ENCODE assay signal across 14 cellular contexts in the genomic region with DNA sequence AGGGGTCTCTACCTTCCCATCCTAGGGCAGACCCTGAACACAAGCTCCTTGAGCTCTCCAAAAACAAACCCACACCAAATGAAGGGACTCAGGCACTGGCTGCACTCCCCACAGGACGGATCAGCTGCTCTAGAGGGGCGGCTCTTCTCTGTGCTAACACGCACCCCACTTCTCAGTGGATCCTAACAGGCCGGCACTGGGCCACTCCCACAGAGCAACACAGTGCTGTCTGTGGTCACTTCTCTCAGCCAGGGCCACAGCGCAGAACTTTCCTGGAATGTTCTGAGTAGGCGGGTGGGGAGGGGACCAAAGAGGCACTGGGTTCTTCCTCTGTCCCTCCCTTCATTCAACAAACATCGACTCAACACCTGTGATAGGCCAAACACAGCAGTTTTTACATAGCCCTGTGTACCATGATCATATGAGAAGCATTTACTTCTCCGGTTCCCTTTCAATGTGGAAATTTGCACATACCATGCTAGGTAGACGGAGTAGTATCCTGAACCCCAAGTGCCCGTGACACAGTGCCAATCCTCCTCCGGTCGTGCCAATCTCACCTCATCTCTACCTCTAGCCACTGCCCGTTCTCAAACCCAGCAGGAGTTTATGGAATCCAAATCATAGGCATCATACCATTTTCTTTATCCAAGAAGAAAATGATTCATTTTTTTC.
DNase-seq lines count a peak whose midpoint lies in the region; ATAC-seq and TF ChIP-seq lines count a peak whose summit lies in the region.
"Had no signal": no experiment of that assay in that cellular context is flagged by ENCODE, and none has a peak within 500 bp of the region (broad histone marks: within the 10 kb centered on the region; RNA-seq: fewer than 3 reads in every experiment).

No MANE protein-coding gene starts in this region.

- TF ChIP-seq POLR2A in thyroid gland (IDR thresholded peaks at IDR 0.05) = no peak

- peaks cover 7% of the 10 kb centered on the region for H3K4me1 Mint-ChIP-seq in stimulated activated effector memory CD8-positive, alpha-beta T cell treated with anti-CD3 and anti-CD28 coated beads, Interleukin-12 subunit alpha, Interleukin-12 subunit beta, amount 100 ng/mL, for 72 hours

- WGBS in thyroid gland, 2 donors = 89 to 96% methylated on average over 12 to 13 of the region's 13 CpGs

- H3K9ac ChIP-seq in BLaER1 treated with 17β-estradiol and CSF1 and Interleukin-3, amounts not matched to agents 10 nM and 100 nM = peak overlapping the region in 3 of 11 experiments; percentile 6 to 70 (median 17); a peak in 3 of 22 replicates

- H3K36me3 Mint-ChIP-seq in stimulated activated effector memory CD8-positive, alpha-beta T cell treated with anti-CD3 and anti-CD28 coated beads, Interleukin-12 subunit alpha, Interleukin-12 subunit beta, amount 100 ng/mL, for 72 hours = peaks cover 48% of the 10 kb centered on the region

- peak overlapping the region; percentile 18 for H3K27ac Mint-ChIP-seq in stimulated activated effector memory CD8-positive, alpha-beta T cell treated with anti-CD3 and anti-CD28 coated beads, Interleukin-12 subunit alpha, Interleukin-12 subunit beta, amount 100 ng/mL, for 72 hours
- H3K27ac Mint-ChIP-seq: CD8-positive, alpha-beta T cell had no signal

- intact Hi-C loops in thyroid gland (cut with DNase I) = loop anchor here (10.0 kb wide), 1 partner anchor 182 kb away; no protein-coding TSS in a partner anchor

- H4K20me1 ChIP-seq in BLaER1 treated with 17β-estradiol and CSF1 and Interleukin-3, amounts not matched to agents 10 nM and 100 nM = peaks cover 0 to 100% (median 87%) of the 10 kb centered on the region in 11 experiments; a peak in 19 of 22 replicates

- H3K4me3 ChIP-seq in BLaER1 treated with 17β-estradiol and CSF1 and Interleukin-3, amounts not matched to agents 10 nM and 100 nM = no peak overlapping the region
- H3K4me3 ChIP-seq in thyroid gland (replicated peaks in 1 of 3) = no peak overlapping the region
- H3K4me3 ChIP-seq: lower lobe of right lung had no signal

- no peaks in the 10 kb centered on the region for H3K9me3 Mint-ChIP-seq in stimulated activated effector memory CD8-positive, alpha-beta T cell treated with anti-CD3 and anti-CD28 coated beads, Interleukin-12 subunit alpha, Interleukin-12 subunit beta, amount 100 ng/mL, for 72 hours
- H3K9me3 Mint-ChIP-seq: CD8-positive, alpha-beta T cell had no signal

- no peak for TF ChIP-seq CTCF in thyroid gland (IDR thresholded peaks at IDR 0.05)

- peaks cover 49 to 100% (median 100%) of the 10 kb centered on the region in 10 experiments for H3K4me1 ChIP-seq in BLaER1 treated with 17β-estradiol and CSF1 and Interleukin-3, amounts not matched to agents 10 nM and 100 nM
- H3K4me1 ChIP-seq in thyroid gland = peaks cover 8 to 14% of the 10 kb centered on the region in 2 donors
- H3K4me1 ChIP-seq: lower lobe of right lung had no signal

- H3K9me3 ChIP-seq in BLaER1 treated with 17β-estradiol and CSF1 and Interleukin-3, amounts not matched to agents 10 nM and 100 nM (replicated peaks in 1 of 11) = no peaks in the 10 kb centered on the region
- no peaks in the 10 kb centered on the region for H3K9me3 ChIP-seq in thyroid gland
- H3K9me3 ChIP-seq: lower lobe of right lung had no signal

- H3K4me3 Mint-ChIP-seq in stimulated activated effector memory CD8-positive, alpha-beta T cell treated with anti-CD3 and anti-CD28 coated beads, Interleukin-12 subunit alpha, Interleukin-12 subunit beta, amount 100 ng/mL, for 72 hours = no peak overlapping the region
- H3K4me3 Mint-ChIP-seq: CD8-positive, alpha-beta T cell had no signal

- no peak overlapping the region for H3K27ac ChIP-seq in BLaER1 treated with 17β-estradiol and CSF1 and Interleukin-3, amounts not matched to agents 10 nM and 100 nM
- no peak overlapping the region for H3K27ac ChIP-seq in thyroid gland
- H3K27ac ChIP-seq: lower lobe of right lung had no signal

- ATAC-seq in stimulated activated effector memory CD8-positive, alpha-beta T cell treated with anti-CD3 and anti-CD28 coated beads, Interleukin-12 subunit alpha, Interleukin-12 subunit beta, amount 100 ng/mL, for 72 hours = no peak
- ATAC-seq in GM19452 (IDR thresholded peaks at IDR 0.05; ENCODE audit: unreplicated experiment) = no peak
- ATAC-seq: CD8-positive, alpha-beta T cell; Panc1 had no signal

- peaks cover 0 to 32% (median 0%) of the 10 kb centered on the region in 11 experiments; a peak in 7 of 22 replicates for H3K27me3 ChIP-seq in BLaER1 treated with 17β-estradiol and CSF1 and Interleukin-3, amounts not matched to agents 10 nM and 100 nM
- no peaks in the 10 kb centered on the region for H3K27me3 ChIP-seq in thyroid gland

- peak overlapping the region in 9 of 11 experiments; percentile 22 to 97 (median 85); a peak in 18 of 22 replicates for H3K4me2 ChIP-seq in BLaER1 treated with 17β-estradiol and CSF1 and Interleukin-3, amounts not matched to agents 10 nM and 100 nM

- peaks cover 9 to 94% (median 47%) of the 10 kb centered on the region in 11 experiments; a peak in 21 of 22 replicates for H3K36me3 ChIP-seq in BLaER1 treated with 17β-estradiol and CSF1 and Interleukin-3, amounts not matched to agents 10 nM and 100 nM
- peaks cover 19 to 24% of the 10 kb centered on the region in 2 donors for H3K36me3 ChIP-seq in thyroid gland

- DNase-seq in SW480 (ENCODE audit: low spot score) (peak; percentile 1), iris pigment epithelial cell (ENCODE audit: low read depth) (peak; percentile 39), thyroid gland (no peak), hippocampal formation (lab: John Stamatoyannopoulos, UW) (no peak)
- DNase-seq in stimulated activated effector memory CD8-positive, alpha-beta T cell treated with anti-CD3 and anti-CD28 coated beads, Interleukin-12 subunit alpha, Interleukin-12 subunit beta, amount 100 ng/mL, for 72 hours (ENCODE audit: low spot score in 2 of 2) = no peak
- DNase-seq in central memory CD4-positive, alpha-beta T cell = no peak
- DNase-seq: CD8-positive, alpha-beta T cell; lower lobe of right lung; NCI-H1105; NCI-H446 treated with DMSO at 0.1 percent for 48 hours; stimulated activated CD8-positive, alpha-beta memory T cell treated with anti-CD3 and anti-CD28 coated beads, Interleukin-4, amount 100 ng/mL, for 48 hours had no signal

Comparison
In these comparisons a context has a peak if more than half of its experiments do, and no peak if none do; other contexts are left out.
1. DNase-seq: peak in SW480 (single experiment) and iris pigment epithelial cell (single experiment); none in stimulated activated effector memory CD8-positive, alpha-beta T cell treated with anti-CD3 and anti-CD28 coated beads, Interleukin-12 subunit alpha, Interleukin-12 subunit beta, amount 100 ng/mL, for 72 hours (0 of 2), thyroid gland (0 of 2), central memory CD4-positive, alpha-beta T cell (single experiment) and hippocampal formation (0 of 2).